Comparison of ENCODE assay signal across 17 cellular contexts in the genomic region with DNA sequence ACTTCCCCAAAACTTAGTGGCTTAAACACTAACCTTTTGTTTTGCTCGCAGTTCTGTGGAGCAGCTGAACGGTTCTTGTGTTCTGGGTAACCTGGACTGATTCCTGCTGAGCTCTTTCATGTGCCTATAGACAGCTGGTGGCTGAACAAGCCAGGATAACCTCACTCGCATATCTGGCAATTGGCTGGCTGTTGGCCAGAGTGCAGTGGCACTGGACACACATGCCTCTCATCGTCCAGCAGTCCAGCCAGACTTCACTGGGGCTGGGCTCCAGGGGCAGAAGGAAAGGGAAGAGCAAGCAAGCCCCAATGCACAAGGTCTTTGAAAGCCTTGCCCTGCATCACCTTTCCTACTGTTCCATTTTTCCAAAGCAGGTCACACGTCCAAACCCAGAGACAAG. TPM values are rescaled to one million over a fixed set of nuclear protein-coding genes. Genes with fewer than 3 reads are reported as not detected.
A peak's percentile ranks its signal among the peaks of the same experiment; 100 is the strongest.
DNase-seq lines count a peak whose midpoint lies in the region; ATAC-seq and TF ChIP-seq lines count a peak whose summit lies in the region.
"Had no signal": no experiment of that assay in that cellular context is flagged by ENCODE, and none has a peak within 500 bp of the region (broad histone marks: within the 10 kb centered on the region; RNA-seq: fewer than 3 reads in every experiment).

No MANE protein-coding gene starts in this region.

- H4K20me1 ChIP-seq in GM23248 (ENCODE audit: insufficient read depth) (no peaks in the 10 kb centered on the region), PC-3 (ENCODE audit: low read length) (no peaks in the 10 kb centered on the region)
- H4K20me1 ChIP-seq: BLaER1 treated with 17β-estradiol and CSF1 and Interleukin-3, amounts not matched to agents 10 nM and 100 nM had no signal

- in situ Hi-C loops in GM23248 (cut with MboI) = no loop called here

- H3K79me2 ChIP-seq in GM23248 (ENCODE audit: insufficient read depth) = no peaks in the 10 kb centered on the region
- no peaks in the 10 kb centered on the region for H3K79me2 ChIP-seq in PC-3 (ENCODE audit: low read length)

- H3K36me3 ChIP-seq in GM23248 (ENCODE audit: low read depth) = no peaks in the 10 kb centered on the region
- H3K36me3 ChIP-seq in PC-3 (ENCODE audit: low read depth, low read length) = no peaks in the 10 kb centered on the region
- H3K36me3 ChIP-seq: BLaER1 treated with 17β-estradiol and CSF1 and Interleukin-3, amounts not matched to agents 10 nM and 100 nM; MG63 had no signal

- H3K9me2 ChIP-seq in GM23248 (ENCODE audit: insufficient read depth) = no peaks in the 10 kb centered on the region
- H3K9me2 ChIP-seq in PC-3 (replicated peaks; ENCODE audit: low read length) = no peaks in the 10 kb centered on the region

- H3K4me2 ChIP-seq in GM23248 (ENCODE audit: unreplicated experiment) (no peak overlapping the region), PC-3 (ENCODE audit: low read length) (no peak overlapping the region)

- H3F3A ChIP-seq in GM23248 (ENCODE audit: insufficient read depth) (peaks cover 20% of the 10 kb centered on the region), PC-3 (ENCODE audit: low read length, unreplicated experiment) (no peaks in the 10 kb centered on the region)

- no peak for ATAC-seq in PC-3

- H3K9me3 ChIP-seq in GM23248 (ENCODE audit: low read depth) (no peaks in the 10 kb centered on the region), PC-3 (ENCODE audit: low read length) (no peaks in the 10 kb centered on the region)

- H3K4me1 ChIP-seq in GM23248 (ENCODE audit: insufficient read depth) (peaks cover 34% of the 10 kb centered on the region), PC-3 (ENCODE audit: insufficient read depth, low read length) (no peaks in the 10 kb centered on the region)

- H3K9ac ChIP-seq in GM23248 (no peak overlapping the region), PC-3 (ENCODE audit: low read length) (no peak overlapping the region)
- H3K9ac ChIP-seq: BLaER1 treated with 17β-estradiol and CSF1 and Interleukin-3, amounts not matched to agents 10 nM and 100 nM had no signal

- no peak overlapping the region for H3K27ac ChIP-seq in GM23248
- H3K27ac ChIP-seq in PC-3 (ENCODE audit: low read length) = no peak overlapping the region
- H3K27ac ChIP-seq: BLaER1 treated with 17β-estradiol and CSF1 and Interleukin-3, amounts not matched to agents 10 nM and 100 nM; RWPE1 had no signal

- intact Hi-C loops in posterior vena cava (cut with DNase I) = no loop called here
- intact Hi-C loops in PC-3 (cut with micrococcal nuclease) = no loop called here

- CTCF ChIA-PET in PC-3 (lab: Charles Lee) = no interaction called here

- POLR2A ChIA-PET in PC-3 (lab: Charles Lee; ENCODE audit: unreplicated experiment) = no interaction called here

- DNase-seq in NCI-H2196 (lab: John Stamatoyannopoulos, UW; ENCODE audit: unreplicated experiment) = peak; percentile 28
- no peak for DNase-seq in NCI-H2196 treated with DMSO at 0.1 percent for 48 hours (lab: John Stamatoyannopoulos, UW; ENCODE audit: unreplicated experiment)
- no peak for DNase-seq in GM23248
- peak; percentile 25 for DNase-seq in ecto neural progenitor cell (ENCODE audit: low spot score)
- DNase-seq in posterior vena cava (ENCODE audit: low spot score) = peak; percentile 19
- DNase-seq in PC-3 = no peak
- no peak for DNase-seq in HuH-7 (ENCODE audit: low spot score)
- no peak for DNase-seq in NCI-H774 (lab: John Stamatoyannopoulos, UW)
- DNase-seq: H7, Karpas-422, NCI-H1092, NCI-H1694 treated with DMSO at 0.1 percent for 48 hours, NCI-H2107, NCI-H526 treated with DMSO at 0.1 percent for 48 hours had no signal

- BruUV-seq in PC-3 (replicated peaks; lab: Mats Ljungman, UMichigan) = no TSS peak

- 87 to 91% methylated on average over 5 of the region's 5 CpGs for WGBS in GM23248 (ENCODE audit: low coverage in 1 of 2, low lambda C conversion rate in 2 of 2, missing lambda C conversion rate in 2 of 2), 2 experiments

- H2AFZ ChIP-seq in GM23248 (0 out of 2 replicates have a peak overlapping the region, but pooled peaks have one; percentile 27), PC-3 (ENCODE audit: low read length) (no peak overlapping the region)

- no peaks in the 10 kb centered on the region for H3K27me3 ChIP-seq in GM23248 (replicated peaks; ENCODE audit: insufficient read depth)
- no peaks in the 10 kb centered on the region for H3K27me3 ChIP-seq in PC-3 (ENCODE audit: low read length)
- H3K27me3 ChIP-seq: MG63 had no signal

- H3K4me3 ChIP-seq in GM23248 = no peak overlapping the region
- H3K4me3 ChIP-seq in PC-3 (ENCODE audit: low read length) = no peak overlapping the region
- H3K4me3 ChIP-seq: BLaER1 treated with 17β-estradiol and CSF1 and Interleukin-3, amounts not matched to agents 10 nM and 100 nM; MG63 had no signal

- no peak for TF ChIP-seq CTCF in PC-3 (conservative IDR thresholded peaks at IDR 0.05; ENCODE audit: low read depth, low read length)

RNA-seq across cellular contexts. Expression of a gene that starts 53.6 kb away (rescaled TPM):
- total RNA-seq in GM23248 (2014; rRNA removed; shearing (Covaris generic)) = 23.8 and 28.6 TPM in 2 replicates
- polyA plus RNA-seq in GM23248 (2016; fragmentation: Nextera tagmentation; extraction: Ambion mirVana) = 33.3 and 34.0 TPM in 2 replicates
- total RNA-seq in posterior vena cava = 10 to 100 TPM; 11.6 to 11.9 TPM
- total RNA-seq in PC-3 (2014; rRNA removed) = 26.8 and 32.4 TPM in 2 replicates

Comparison
In these comparisons a context has a peak if more than half of its experiments do, and no peak if none do; other contexts are left out.
1. DNase-seq: peak in NCI-H2196 (single experiment), ecto neural progenitor cell (single experiment) and posterior vena cava (single experiment); none in NCI-H2196 treated with DMSO at 0.1 percent for 48 hours (single experiment), GM23248 (single experiment), PC-3 (single experiment), HuH-7 (single experiment) and NCI-H774 (single experiment).